8 cellular contexts compared by ENCODE assay signal in genomic region chr1:147084273-147085096, GRCh38.
A peak's percentile ranks its signal among the peaks of the same experiment; 100 is the strongest.
DNase-seq lines count a peak whose midpoint lies in the region; ATAC-seq and TF ChIP-seq lines count a peak whose summit lies in the region.

No MANE protein-coding gene starts in this region.

- no peak overlapping the region for H2AFZ ChIP-seq in SU-DHL-6 (ENCODE audit: low read depth, low read length, severe bottlenecking)

- intact Hi-C loops in vagina (cut with DNase I): no loop called here

- peak; percentile 68 for ATAC-seq in GM21619 (IDR thresholded peaks at IDR 0.05; ENCODE audit: unreplicated experiment)

- peak; percentile 94 for DNase-seq in DMS53 (lab: John Stamatoyannopoulos, UW)
- DNase-seq in LNCaP clone FGC (ENCODE audit: low read depth): peak; percentile 64
- DNase-seq in amniotic stem cell (lab: John Stamatoyannopoulos, UW): peak; percentile 66
- peak; percentile 71 for DNase-seq in hepatic stellate cell (ENCODE audit: low spot score)
- DNase-seq in vagina (ENCODE audit: extremely low spot score in 2 of 2): peak in 1 of 2 donors; percentile 84

- H3K4me1 ChIP-seq in rectal smooth muscle tissue (ENCODE audit: control insufficient read depth, insufficient read depth, low read length): peaks cover 4% of the 10 kb centered on the region
- peaks cover 21% of the 10 kb centered on the region for H3K4me1 ChIP-seq in vagina

- no peaks in the 10 kb centered on the region for H3K9me3 ChIP-seq in SU-DHL-6 (ENCODE audit: insufficient read depth, low read length)
- H3K9me3 ChIP-seq in vagina: no peaks in the 10 kb centered on the region

- TF ChIP-seq CTCF in LNCaP clone FGC (IDR thresholded peaks at IDR 0.05; ENCODE audit: control insufficient read depth, extremely low read depth, insufficient read depth) (no peak), SU-DHL-6 (IDR thresholded peaks at IDR 0.05; ENCODE audit: insufficient read depth, low read length, poor library complexity, severe bottlenecking) (no peak), vagina (IDR thresholded peaks at IDR 0.05) (no peak)

- H3K79me2 ChIP-seq in SU-DHL-6 (ENCODE audit: insufficient read depth, low read length): no peaks in the 10 kb centered on the region

- H3K36me3 ChIP-seq in SU-DHL-6 (ENCODE audit: low read length): no peaks in the 10 kb centered on the region
- no peaks in the 10 kb centered on the region for H3K36me3 ChIP-seq in rectal smooth muscle tissue (ENCODE audit: control insufficient read depth, insufficient read depth, low read length)
- H3K36me3 ChIP-seq in vagina: no peaks in the 10 kb centered on the region

- H3K4me2 ChIP-seq in SU-DHL-6 (ENCODE audit: low read depth, low read length, poor library complexity, severe bottlenecking): peak overlapping the region; percentile 47

- no peaks in the 10 kb centered on the region for H3K9me2 ChIP-seq in SU-DHL-6 (replicated peaks; ENCODE audit: insufficient read depth, low read length)

- H3K9ac ChIP-seq in SU-DHL-6 (ENCODE audit: low read length): peak overlapping the region; percentile 43
- H3K9ac ChIP-seq in rectal smooth muscle tissue (ENCODE audit: low read length): peak overlapping the region; percentile 19

- no peaks in the 10 kb centered on the region for H3K27me3 ChIP-seq in SU-DHL-6 (ENCODE audit: low read length)
- H3K27me3 ChIP-seq in rectal smooth muscle tissue (ENCODE audit: control insufficient read depth, insufficient read depth, low read length): peaks cover 18% of the 10 kb centered on the region
- H3K27me3 ChIP-seq in vagina: peaks cover 3% of the 10 kb centered on the region

- H3K27ac ChIP-seq in SU-DHL-6 (ENCODE audit: low read depth, low read length) (no peak overlapping the region), rectal smooth muscle tissue (ENCODE audit: low read depth, low read length) (no peak overlapping the region), vagina (peak overlapping the region; percentile 25)

- H3F3A ChIP-seq in SU-DHL-6 (ENCODE audit: insufficient read depth): no peaks in the 10 kb centered on the region

- no peaks in the 10 kb centered on the region for H4K20me1 ChIP-seq in SU-DHL-6 (ENCODE audit: low read depth, low read length)

- H3K4me3 ChIP-seq in LNCaP clone FGC (ENCODE audit: low read depth, low read length) (peak overlapping the region; percentile 60), SU-DHL-6 (ENCODE audit: insufficient read depth, low read length, poor library complexity, severe bottlenecking) (peak overlapping the region; percentile 45), rectal smooth muscle tissue (ENCODE audit: low read length) (peak overlapping the region; percentile 63), vagina (peak overlapping the region; percentile 45 to 59)

- no peak for TF ChIP-seq POLR2A in vagina (IDR thresholded peaks at IDR 0.05)
